ENCODE assay signal across 9 cellular contexts in genomic region chr16:81457326-81458133, GRCh38. TPM values are rescaled to one million over a fixed set of nuclear protein-coding genes. Genes with fewer than 3 reads are reported as not detected.
DNase-seq lines count a peak whose midpoint lies in the region; ATAC-seq and TF ChIP-seq lines count a peak whose summit lies in the region.
"Had no signal": no experiment of that assay in that cellular context is flagged by ENCODE, and none has a peak within 500 bp of the region (broad histone marks: within the 10 kb centered on the region; RNA-seq: fewer than 3 reads in every experiment).

No MANE protein-coding gene starts in this region.

- H3K9ac ChIP-seq in MM.1S (ENCODE audit: low read length): no peak overlapping the region

- H4K20me1 ChIP-seq in MM.1S (ENCODE audit: insufficient read depth, low read length): no peaks in the 10 kb centered on the region

- no peaks in the 10 kb centered on the region for H3F3A ChIP-seq in MM.1S (ENCODE audit: insufficient read depth, low read length)

- H3K27me3 ChIP-seq in esophagus squamous epithelium (no peaks in the 10 kb centered on the region), MM.1S (replicated peaks; ENCODE audit: insufficient read depth, low read length) (no peaks in the 10 kb centered on the region)

- ATAC-seq in omental fat pad (ENCODE audit: low FRiP score) (peak; percentile 52), HG02852 (IDR thresholded peaks at IDR 0.05; ENCODE audit: unreplicated experiment) (no peak)

- POLR2A ChIA-PET in RWPE1 (lab: Yijun Ruan, JAX; ENCODE audit: low non-redundant PET): no interaction called here

- peaks cover 0 to 38% (median 0%) of the 10 kb centered on the region in 3 donors for H3K36me3 ChIP-seq in esophagus squamous epithelium
- H3K36me3 ChIP-seq in MM.1S (replicated peaks; ENCODE audit: insufficient read depth, low read length): no peaks in the 10 kb centered on the region

- peaks cover 63% of the 10 kb centered on the region for H3K79me2 ChIP-seq in MM.1S (ENCODE audit: low read length)

- H3K9me2 ChIP-seq in MM.1S (replicated peaks; ENCODE audit: insufficient read depth, low read length): no peaks in the 10 kb centered on the region

- peak overlapping the region; percentile 57 for H3K27ac ChIP-seq in RWPE1
- peak overlapping the region; percentile 44 to 69 (median 56) for H3K27ac ChIP-seq in esophagus squamous epithelium
- H3K27ac ChIP-seq in MM.1S (ENCODE audit: low read length): no peak overlapping the region

- CTCF ChIA-PET in RWPE1 (lab: Yijun Ruan, JAX): no interaction called here

- DNase-seq in GM04504 (ENCODE audit: low read depth): peak; percentile 34
- peak; percentile 56 for DNase-seq in RWPE1 (ENCODE audit: low spot score)
- DNase-seq in esophagus squamous epithelium (lab: John Stamatoyannopoulos, UW): no peak
- DNase-seq in omental fat pad (ENCODE audit: low spot score): no peak
- no peak for DNase-seq in activated CD8-positive, alpha-beta memory T cell treated with anti-CD3 and anti-CD28 coated beads for 24 hours
- no peak for DNase-seq in DMS53 treated with DMSO at 0.1 percent for 48 hours (lab: John Stamatoyannopoulos, UW; ENCODE audit: unreplicated experiment)
- no peak for DNase-seq in MM.1S
- DNase-seq: cortex of kidney had no signal

- H3K4me1 ChIP-seq in esophagus squamous epithelium (peaks cover 31 to 92% (median 47%) of the 10 kb centered on the region in 3 donors), MM.1S (ENCODE audit: low read length) (no peaks in the 10 kb centered on the region)

- no peak overlapping the region for H3K4me2 ChIP-seq in MM.1S (ENCODE audit: low read depth, low read length)

- H3K9me3 ChIP-seq in esophagus squamous epithelium: no peaks in the 10 kb centered on the region
- no peaks in the 10 kb centered on the region for H3K9me3 ChIP-seq in MM.1S (replicated peaks; ENCODE audit: insufficient read depth, low read length)

- intact Hi-C loops in esophagus squamous epithelium (cut with DNase I): no loop called here

- H2AFZ ChIP-seq in MM.1S (ENCODE audit: low read length): no peak overlapping the region

- no peak for TF ChIP-seq POLR2A in esophagus squamous epithelium (IDR thresholded peaks at IDR 0.05)

- TF ChIP-seq CTCF in RWPE1 (conservative IDR thresholded peaks at IDR 0.05; ENCODE audit: low read depth): no peak
- TF ChIP-seq CTCF in esophagus squamous epithelium (IDR thresholded peaks at IDR 0.05): no peak
- no peak for TF ChIP-seq CTCF in omental fat pad (IDR thresholded peaks at IDR 0.05)
- no peak for TF ChIP-seq CTCF in MM.1S (IDR thresholded peaks at IDR 0.05; ENCODE audit: low read length)

- 37 to 39% methylated on average over 8 of the region's 17 CpGs for WGBS in esophagus squamous epithelium, 2 donors

- H3K4me3 ChIP-seq in esophagus squamous epithelium: no peak overlapping the region
- no peak overlapping the region for H3K4me3 ChIP-seq in MM.1S (ENCODE audit: low read length)

RNA-seq across cellular contexts. Expression of gene CMIP, which starts 12.9 kb away (rescaled TPM):
- total RNA-seq in esophagus squamous epithelium (10 to 100 TPM; 17.1 to 60.5 (median 39.7) TPM), omental fat pad (10 to 100 TPM; 15.8 to 52.8 (median 32.0) TPM)

Comparison
In these comparisons a context has a peak if more than half of its experiments do, and no peak if none do; other contexts are left out.
1. DNase-seq: peak in GM04504 (single experiment) and RWPE1 (single experiment); none in esophagus squamous epithelium (single experiment), omental fat pad (single experiment), activated CD8-positive, alpha-beta memory T cell treated with anti-CD3 and anti-CD28 coated beads for 24 hours (single experiment), DMS53 treated with DMSO at 0.1 percent for 48 hours (single experiment) and MM.1S (single experiment).